9 cellular contexts compared by ENCODE assay signal in the genomic region with DNA sequence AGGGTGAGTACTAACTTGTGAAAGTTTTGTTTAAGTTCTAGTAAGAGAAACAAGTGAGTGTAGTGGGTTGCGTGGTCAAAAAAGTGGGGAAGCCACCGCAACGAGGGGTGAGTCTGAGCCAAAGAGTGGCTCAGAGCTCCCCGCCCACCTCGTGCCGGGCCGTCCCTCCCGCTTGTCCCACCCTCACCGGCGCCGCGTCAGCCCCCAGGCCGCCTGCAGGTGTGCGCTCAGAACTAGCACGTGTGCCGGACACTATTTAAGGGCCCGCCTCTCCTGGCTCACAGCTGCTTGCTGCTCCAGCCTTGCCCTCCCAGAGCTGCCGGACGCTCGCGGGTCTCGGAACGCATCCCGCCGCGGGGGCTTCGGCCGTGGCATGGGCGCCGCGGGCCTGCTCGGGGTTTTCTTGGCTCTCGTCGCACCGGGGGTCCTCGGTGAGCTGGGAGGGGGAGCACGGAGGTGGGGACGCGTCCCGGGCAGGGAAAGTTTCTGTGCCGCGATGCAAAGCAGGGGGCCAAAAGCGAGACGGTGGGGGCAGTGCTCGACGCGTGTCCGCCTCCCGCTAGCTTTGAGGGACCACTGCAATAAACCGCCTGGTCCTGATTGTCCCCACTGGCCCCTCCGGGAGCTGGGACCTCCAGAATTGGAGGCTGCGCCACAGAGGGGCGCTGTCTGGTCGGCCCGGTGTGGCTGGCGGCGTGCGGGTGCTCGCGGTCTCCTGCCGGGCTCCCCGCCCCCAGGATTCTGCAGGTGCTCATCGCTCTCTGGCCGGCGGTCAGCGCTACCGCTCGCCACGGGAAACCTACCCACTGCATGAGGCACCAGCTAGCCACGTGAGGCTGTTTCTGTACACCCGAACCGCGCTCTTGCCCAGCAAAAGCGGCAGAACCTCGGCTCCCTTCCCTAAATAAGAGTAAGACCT. TPM values are rescaled to one million over a fixed set of nuclear protein-coding genes. Genes with fewer than 3 reads are reported as not detected.
DNase-seq lines count a peak whose midpoint lies in the region; ATAC-seq lines count a peak whose summit lies in the region.
"Had no signal": no experiment of that assay in that cellular context is flagged by ENCODE, and none has a peak within 500 bp of the region (broad histone marks: within the 10 kb centered on the region; RNA-seq: fewer than 3 reads in every experiment).

A gene (plus strand): TSS at position 283 of the 919 bp plus-strand sequence. CDS start 91 bp downstream, at position 374.

- peak; percentile 54 for ATAC-seq in GM18861 (IDR thresholded peaks at IDR 0.05; ENCODE audit: unreplicated experiment)
- peak; percentile 73 for ATAC-seq in HG02884 (IDR thresholded peaks at IDR 0.05; ENCODE audit: unreplicated experiment)
- peak; percentile 63 for ATAC-seq in left ventricle myocardium superior

- intact Hi-C loops in left ventricle myocardium superior (cut with micrococcal nuclease), result no loop called here

- DNase-seq in NCI-H69 (lab: John Stamatoyannopoulos, UW), result peak; percentile 49
- peak; percentile 39 for DNase-seq in activated gamma-delta T cell treated with anti-CD3 and anti-CD28 coated beads, Interleukin-2, amount 50 U/mL, for 16 hours (ENCODE audit: low read depth)
- DNase-seq in left ventricle myocardium superior, result peak; percentile 39
- peak; percentile 65 for DNase-seq in retina
- DNase-seq in RKO (ENCODE audit: low spot score), result no peak
- no peak for DNase-seq in amniotic stem cell (lab: John Stamatoyannopoulos, UW)

RNA-seq across cellular contexts. Expression of the gene that starts here (rescaled TPM):
- total RNA-seq in left ventricle myocardium superior, result not detected
- total RNA-seq: glomerular endothelial cell had no signal

Comparison
In these comparisons a context has a peak if more than half of its experiments do, and no peak if none do; other contexts are left out.
1. Peak in DNase-seq and ATAC-seq in left ventricle myocardium superior; RNA of the gene not detected or under 1 TPM.
2. DNase-seq: peak in NCI-H69 (single experiment), activated gamma-delta T cell treated with anti-CD3 and anti-CD28 coated beads, Interleukin-2, amount 50 U/mL, for 16 hours (single experiment) and retina (single experiment); none in RKO (single experiment) and amniotic stem cell (single experiment).
3. Peak in every context shown above with its lines, with median percentiles within 50 percentile points of each other: ATAC-seq.